In genomic region chr9:35277171-35277520, GRCh38 we compare ENCODE assay signal across 15 cellular contexts.
DNase-seq lines count a peak whose midpoint lies in the region; ATAC-seq and TF ChIP-seq lines count a peak whose summit lies in the region.
"Had no signal": no experiment of that assay in that cellular context is flagged by ENCODE, and none has a peak within 500 bp of the region (broad histone marks: within the 10 kb centered on the region; RNA-seq: fewer than 3 reads in every experiment).

No MANE protein-coding gene starts in this region.

- H3K9me3 ChIP-seq in heart right ventricle = no peaks in the 10 kb centered on the region
- no peaks in the 10 kb centered on the region for H3K9me3 ChIP-seq in tibial nerve
- H3K9me3 ChIP-seq in testis = no peaks in the 10 kb centered on the region
- H3K9me3 ChIP-seq in gastroesophageal sphincter = no peaks in the 10 kb centered on the region

- no peak for TF ChIP-seq EP300 in tibial nerve (IDR thresholded peaks at IDR 0.05)
- no peak for TF ChIP-seq EP300 in gastroesophageal sphincter (IDR thresholded peaks at IDR 0.05)

- DNase-seq in heart right ventricle (no peak), cardiac septum (ENCODE audit: low spot score) (no peak), caudate nucleus (lab: John Stamatoyannopoulos, UW) (no peak), medulla oblongata (ENCODE audit: extremely low spot score) (peak; percentile 27), tibial nerve (ENCODE audit: low spot score in 2 of 2) (no peak), testis (no peak), NCI-H187 (lab: John Stamatoyannopoulos, UW) (no peak)
- DNase-seq: KG1, NCI-H1694, NCI-H524 treated with DMSO at 0.1 percent for 48 hours, T-helper 9 cell, trophoblast cell had no signal

- H3K36me3 ChIP-seq in heart right ventricle = no peaks in the 10 kb centered on the region
- H3K36me3 ChIP-seq in tibial nerve = no peaks in the 10 kb centered on the region
- H3K36me3 ChIP-seq in testis (ENCODE audit: low read depth, missing control alignments) = no peaks in the 10 kb centered on the region
- H3K36me3 ChIP-seq in gastroesophageal sphincter = no peaks in the 10 kb centered on the region

- H3K27ac ChIP-seq in heart right ventricle (peak overlapping the region; percentile 1 to 75 (median 46)), caudate nucleus (ENCODE audit: low read depth, low read length) (peak overlapping the region; percentile 24), tibial nerve (peak overlapping the region in 3 of 4 donors; percentile 17 to 82 (median 76)), testis (peak overlapping the region in 1 of 2 donors; percentile 68), gastroesophageal sphincter (peak overlapping the region in 2 of 4 donors; percentile 33 to 48)
- H3K27ac ChIP-seq: epithelial cell of prostate had no signal

- TF ChIP-seq POLR2A in tibial nerve (IDR thresholded peaks at IDR 0.05) = no peak
- no peak for TF ChIP-seq POLR2A in testis (IDR thresholded peaks at IDR 0.05)
- no peak for TF ChIP-seq POLR2A in gastroesophageal sphincter (IDR thresholded peaks at IDR 0.05)

- peaks cover 0 to 34% (median 16%) of the 10 kb centered on the region in 9 donors for H3K4me1 ChIP-seq in heart right ventricle
- peaks cover 0 to 18% (median 9%) of the 10 kb centered on the region in 4 donors for H3K4me1 ChIP-seq in tibial nerve
- H3K4me1 ChIP-seq in testis = peaks cover 7% of the 10 kb centered on the region
- H3K4me1 ChIP-seq in gastroesophageal sphincter = peaks cover 0 to 17% (median 4%) of the 10 kb centered on the region in 3 donors

- peak overlapping the region in 5 of 10 donors; percentile 34 to 46 (median 38) for H3K4me3 ChIP-seq in heart right ventricle
- peak overlapping the region in 2 of 4 donors; percentile 7 to 36 for H3K4me3 ChIP-seq in tibial nerve
- H3K4me3 ChIP-seq in testis = no peak overlapping the region
- no peak overlapping the region for H3K4me3 ChIP-seq in gastroesophageal sphincter
- H3K4me3 ChIP-seq: smooth muscle cell had no signal

- H3K27me3 ChIP-seq in heart right ventricle (no peaks in the 10 kb centered on the region), tibial nerve (no peaks in the 10 kb centered on the region), testis (no peaks in the 10 kb centered on the region), gastroesophageal sphincter (no peaks in the 10 kb centered on the region)

- intact Hi-C loops in heart right ventricle (cut with DNase I) (no loop called here), cardiac septum (cut with DNase I) (no loop called here), testis (cut with DNase I; ENCODE audit: low total_unique reads) (no loop called here)

- TF ChIP-seq CTCF in heart right ventricle (IDR thresholded peaks at IDR 0.05) (no peak), tibial nerve (IDR thresholded peaks at IDR 0.05) (no peak), testis (IDR thresholded peaks at IDR 0.05) (no peak), gastroesophageal sphincter (IDR thresholded peaks at IDR 0.05) (no peak)

- WGBS in heart right ventricle, 2 donors = 64 to 77% methylated on average over 1 of the region's 1 CpG
- 31 to 39% methylated on average over 1 of the region's 1 CpG for WGBS in tibial nerve, 2 donors
- 62 to 71% methylated on average over 1 of the region's 1 CpG for WGBS in testis, 2 donors
- 54 to 100% methylated on average over 1 of the region's 1 CpG for WGBS in gastroesophageal sphincter (ENCODE audit: low coverage in 1 of 2), 2 donors

- ATAC-seq in heart right ventricle = peak in 2 of 8 donors; percentile 5 to 17
- ATAC-seq in gastroesophageal sphincter = no peak
